In the genomic region with DNA sequence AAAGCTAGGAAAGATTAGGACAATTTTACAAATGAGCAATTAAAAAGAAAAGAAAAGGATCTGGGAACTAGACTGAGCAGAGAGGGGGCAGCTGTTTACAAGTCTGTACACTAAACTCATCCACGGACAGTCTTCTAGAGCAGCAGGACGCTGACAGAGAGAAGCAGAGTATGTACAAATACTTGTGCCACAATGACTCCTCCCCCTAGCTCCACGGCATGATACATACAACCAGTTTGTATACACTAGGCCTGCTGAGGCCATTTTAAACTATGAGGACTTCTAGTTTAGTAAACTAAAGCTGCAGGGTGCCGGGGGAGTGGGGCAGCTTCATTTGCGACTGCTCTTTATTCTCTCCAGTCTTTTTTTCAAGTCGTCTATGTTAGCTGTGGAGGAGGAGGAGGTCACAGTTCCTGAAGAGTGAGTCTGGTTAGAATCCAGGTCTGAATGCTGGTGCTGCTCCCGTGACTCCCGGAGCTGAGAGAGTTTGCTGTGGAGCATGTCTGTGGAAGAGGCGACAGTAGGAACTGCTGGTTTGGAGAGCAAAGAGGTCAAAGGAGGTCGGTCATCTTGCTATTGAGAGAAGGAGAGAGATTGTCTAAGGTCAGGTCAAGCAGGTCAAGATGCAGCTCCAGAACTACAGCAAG, we compare ENCODE assay signal across 1 cellular context.
TF ChIP-seq lines count a peak whose summit lies in the region.

No MANE protein-coding gene starts in this region.

TF ChIP-seq in HepG2, 621 proteins besides CTCF, POLR2A, EP300 and RAD21:
- peak; percentile 61 for TF ChIP-seq U2AF1 (optimal IDR thresholded peaks at IDR 0.05; ENCODE audit: low read depth, low read length)
- peak; percentile 18; the same call in 1 of the 2 replicates for TF ChIP-seq FOXA3 (CRISPR knock-in tag; IDR thresholded peaks at IDR 0.05)
- TF ChIP-seq ERF (CRISPR knock-in tag; IDR thresholded peaks at IDR 0.05): no peak
- 0 out of 2 replicates have a peak, but pooled peaks have one; percentile 37 for TF ChIP-seq FOXC1 (CRISPR knock-in tag; IDR thresholded peaks at IDR 0.05; ENCODE audit: borderline replicate concordance)
- peak; percentile 58 for TF ChIP-seq POLR2G (IDR thresholded peaks at IDR 0.05; ENCODE audit: low read depth, low read length)
- TF ChIP-seq MIXL1 (CRISPR knock-in tag; IDR thresholded peaks at IDR 0.05): 0 out of 2 replicates have a peak, but pooled peaks have one; percentile 5
- TF ChIP-seq ZKSCAN1 (IDR thresholded peaks at IDR 0.05; ENCODE audit: low read length): no peak
- no peak for TF ChIP-seq NCOR1 (IDR thresholded peaks at IDR 0.05; ENCODE audit: borderline replicate concordance, low read length)
- no peak for TF ChIP-seq MYNN (CRISPR knock-in tag; IDR thresholded peaks at IDR 0.05; ENCODE audit: low read depth)
- TF ChIP-seq RBM22 (optimal IDR thresholded peaks at IDR 0.05; ENCODE audit: low read length): peak; percentile 88
- TF ChIP-seq, protein P1, sequence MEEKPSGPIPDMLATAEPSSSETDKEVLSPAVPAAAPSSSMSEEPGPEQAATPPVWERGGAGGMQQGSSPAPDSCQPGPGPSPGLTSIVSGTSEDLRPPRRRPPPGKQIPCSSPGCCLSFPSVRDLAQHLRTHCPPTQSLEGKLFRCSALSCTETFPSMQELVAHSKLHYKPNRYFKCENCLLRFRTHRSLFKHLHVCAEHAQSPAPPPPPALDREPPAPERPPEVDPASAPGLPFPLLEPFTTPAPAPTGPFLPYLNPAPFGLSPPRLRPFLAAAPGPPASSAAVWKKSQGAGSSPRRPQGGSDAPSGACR (CRISPR knock-in tag; IDR thresholded peaks at IDR 0.05): peak; percentile 53; the same call in 1 of the 2 replicates
- no peak for TF ChIP-seq HNRNPLL (IDR thresholded peaks at IDR 0.05; ENCODE audit: low read depth, low read length, poor library complexity, severe bottlenecking)
- TF ChIP-seq POLR2AphosphoS5 (IDR thresholded peaks at IDR 0.05; ENCODE audit: low read depth, low read length): peak; percentile 73
- TF ChIP-seq ZNF282 (IDR thresholded peaks at IDR 0.05; ENCODE audit: partially characterized antibody): no peak
- TF ChIP-seq SIX4 (CRISPR knock-in tag; IDR thresholded peaks at IDR 0.05): no peak
- no peak for TF ChIP-seq ZNF615 (CRISPR knock-in tag; IDR thresholded peaks at IDR 0.05; ENCODE audit: borderline replicate concordance)
- 0 out of 2 replicates have a peak, but pooled peaks have one; percentile 13 for TF ChIP-seq KDM5B (CRISPR knock-in tag; IDR thresholded peaks at IDR 0.05; ENCODE audit: borderline replicate concordance)
- TF ChIP-seq, protein P2, sequence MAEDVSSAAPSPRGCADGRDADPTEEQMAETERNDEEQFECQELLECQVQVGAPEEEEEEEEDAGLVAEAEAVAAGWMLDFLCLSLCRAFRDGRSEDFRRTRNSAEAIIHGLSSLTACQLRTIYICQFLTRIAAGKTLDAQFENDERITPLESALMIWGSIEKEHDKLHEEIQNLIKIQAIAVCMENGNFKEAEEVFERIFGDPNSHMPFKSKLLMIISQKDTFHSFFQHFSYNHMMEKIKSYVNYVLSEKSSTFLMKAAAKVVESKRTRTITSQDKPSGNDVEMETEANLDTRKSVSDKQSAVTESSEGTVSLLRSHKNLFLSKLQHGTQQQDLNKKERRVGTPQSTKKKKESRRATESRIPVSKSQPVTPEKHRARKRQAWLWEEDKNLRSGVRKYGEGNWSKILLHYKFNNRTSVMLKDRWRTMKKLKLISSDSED (CRISPR knock-in tag; IDR thresholded peaks at IDR 0.05): no peak
- TF ChIP-seq HDAC1 (CRISPR knock-in tag; IDR thresholded peaks at IDR 0.05): no peak
- peak; percentile 12; the same call in 1 of the 2 replicates for TF ChIP-seq ZNF326 (CRISPR knock-in tag; IDR thresholded peaks at IDR 0.05; ENCODE audit: borderline replicate concordance)
- TF ChIP-seq, protein P3, sequence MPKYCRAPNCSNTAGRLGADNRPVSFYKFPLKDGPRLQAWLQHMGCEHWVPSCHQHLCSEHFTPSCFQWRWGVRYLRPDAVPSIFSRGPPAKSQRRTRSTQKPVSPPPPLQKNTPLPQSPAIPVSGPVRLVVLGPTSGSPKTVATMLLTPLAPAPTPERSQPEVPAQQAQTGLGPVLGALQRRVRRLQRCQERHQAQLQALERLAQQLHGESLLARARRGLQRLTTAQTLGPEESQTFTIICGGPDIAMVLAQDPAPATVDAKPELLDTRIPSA (CRISPR knock-in tag; IDR thresholded peaks at IDR 0.05; ENCODE audit: borderline replicate concordance): no peak
- TF ChIP-seq FOXM1 (CRISPR knock-in tag; IDR thresholded peaks at IDR 0.05): no peak
- TF ChIP-seq, protein P4, sequence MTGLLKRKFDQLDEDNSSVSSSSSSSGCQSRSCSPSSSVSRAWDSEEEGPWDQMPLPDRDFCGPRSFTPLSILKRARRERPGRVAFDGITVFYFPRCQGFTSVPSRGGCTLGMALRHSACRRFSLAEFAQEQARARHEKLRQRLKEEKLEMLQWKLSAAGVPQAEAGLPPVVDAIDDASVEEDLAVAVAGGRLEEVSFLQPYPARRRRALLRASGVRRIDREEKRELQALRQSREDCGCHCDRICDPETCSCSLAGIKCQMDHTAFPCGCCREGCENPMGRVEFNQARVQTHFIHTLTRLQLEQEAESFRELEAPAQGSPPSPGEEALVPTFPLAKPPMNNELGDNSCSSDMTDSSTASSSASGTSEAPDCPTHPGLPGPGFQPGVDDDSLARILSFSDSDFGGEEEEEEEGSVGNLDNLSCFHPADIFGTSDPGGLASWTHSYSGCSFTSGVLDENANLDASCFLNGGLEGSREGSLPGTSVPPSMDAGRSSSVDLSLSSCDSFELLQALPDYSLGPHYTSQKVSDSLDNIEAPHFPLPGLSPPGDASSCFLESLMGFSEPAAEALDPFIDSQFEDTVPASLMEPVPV (CRISPR knock-in tag; IDR thresholded peaks at IDR 0.05): no peak
- TF ChIP-seq AGO2 (optimal IDR thresholded peaks at IDR 0.05; ENCODE audit: low read depth, low read length): peak; percentile 70
- TF ChIP-seq PITX1 (CRISPR knock-in tag; IDR thresholded peaks at IDR 0.05): no peak
- peak; percentile 31 for TF ChIP-seq RBFOX2 (IDR thresholded peaks at IDR 0.05; ENCODE audit: low read depth, low read length)
- TF ChIP-seq, protein P5, sequence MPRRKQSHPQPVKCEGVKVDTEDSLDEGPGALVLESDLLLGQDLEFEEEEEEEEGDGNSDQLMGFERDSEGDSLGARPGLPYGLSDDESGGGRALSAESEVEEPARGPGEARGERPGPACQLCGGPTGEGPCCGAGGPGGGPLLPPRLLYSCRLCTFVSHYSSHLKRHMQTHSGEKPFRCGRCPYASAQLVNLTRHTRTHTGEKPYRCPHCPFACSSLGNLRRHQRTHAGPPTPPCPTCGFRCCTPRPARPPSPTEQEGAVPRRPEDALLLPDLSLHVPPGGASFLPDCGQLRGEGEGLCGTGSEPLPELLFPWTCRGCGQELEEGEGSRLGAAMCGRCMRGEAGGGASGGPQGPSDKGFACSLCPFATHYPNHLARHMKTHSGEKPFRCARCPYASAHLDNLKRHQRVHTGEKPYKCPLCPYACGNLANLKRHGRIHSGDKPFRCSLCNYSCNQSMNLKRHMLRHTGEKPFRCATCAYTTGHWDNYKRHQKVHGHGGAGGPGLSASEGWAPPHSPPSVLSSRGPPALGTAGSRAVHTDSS (CRISPR knock-in tag; conservative IDR thresholded peaks at IDR 0.05): no peak
- TF ChIP-seq, protein P6, sequence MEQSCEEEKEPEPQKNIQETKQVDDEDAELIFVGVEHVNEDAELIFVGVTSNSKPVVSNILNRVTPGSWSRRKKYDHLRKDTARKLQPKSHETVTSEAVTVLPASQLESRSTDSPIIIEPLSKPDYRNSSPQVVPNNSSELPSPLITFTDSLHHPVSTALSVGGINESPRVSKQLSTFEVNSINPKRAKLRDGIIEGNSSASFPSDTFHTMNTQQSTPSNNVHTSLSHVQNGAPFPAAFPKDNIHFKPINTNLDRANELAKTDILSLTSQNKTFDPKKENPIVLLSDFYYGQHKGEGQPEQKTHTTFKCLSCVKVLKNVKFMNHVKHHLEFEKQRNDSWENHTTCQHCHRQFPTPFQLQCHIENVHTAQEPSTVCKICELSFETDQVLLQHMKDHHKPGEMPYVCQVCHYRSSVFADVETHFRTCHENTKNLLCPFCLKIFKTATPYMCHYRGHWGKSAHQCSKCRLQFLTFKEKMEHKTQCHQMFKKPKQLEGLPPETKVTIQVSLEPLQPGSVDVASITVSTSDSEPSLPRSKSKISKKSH (CRISPR knock-in tag; IDR thresholded peaks at IDR 0.05; ENCODE audit: borderline replicate concordance): no peak
- no peak for TF ChIP-seq FLYWCH1 (CRISPR knock-in tag; IDR thresholded peaks at IDR 0.05)
- TF ChIP-seq, protein P7, sequence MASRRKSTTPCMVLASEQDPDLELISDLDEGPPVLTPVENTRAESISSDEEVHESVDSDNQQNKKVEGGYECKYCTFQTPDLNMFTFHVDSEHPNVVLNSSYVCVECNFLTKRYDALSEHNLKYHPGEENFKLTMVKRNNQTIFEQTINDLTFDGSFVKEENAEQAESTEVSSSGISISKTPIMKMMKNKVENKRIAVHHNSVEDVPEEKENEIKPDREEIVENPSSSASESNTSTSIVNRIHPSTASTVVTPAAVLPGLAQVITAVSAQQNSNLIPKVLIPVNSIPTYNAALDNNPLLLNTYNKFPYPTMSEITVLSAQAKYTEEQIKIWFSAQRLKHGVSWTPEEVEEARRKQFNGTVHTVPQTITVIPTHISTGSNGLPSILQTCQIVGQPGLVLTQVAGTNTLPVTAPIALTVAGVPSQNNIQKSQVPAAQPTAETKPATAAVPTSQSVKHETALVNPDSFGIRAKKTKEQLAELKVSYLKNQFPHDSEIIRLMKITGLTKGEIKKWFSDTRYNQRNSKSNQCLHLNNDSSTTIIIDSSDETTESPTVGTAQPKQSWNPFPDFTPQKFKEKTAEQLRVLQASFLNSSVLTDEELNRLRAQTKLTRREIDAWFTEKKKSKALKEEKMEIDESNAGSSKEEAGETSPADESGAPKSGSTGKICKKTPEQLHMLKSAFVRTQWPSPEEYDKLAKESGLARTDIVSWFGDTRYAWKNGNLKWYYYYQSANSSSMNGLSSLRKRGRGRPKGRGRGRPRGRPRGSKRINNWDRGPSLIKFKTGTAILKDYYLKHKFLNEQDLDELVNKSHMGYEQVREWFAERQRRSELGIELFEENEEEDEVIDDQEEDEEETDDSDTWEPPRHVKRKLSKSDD (CRISPR knock-in tag; IDR thresholded peaks at IDR 0.05; ENCODE audit: low read depth): no peak
